In the genomic region with DNA sequence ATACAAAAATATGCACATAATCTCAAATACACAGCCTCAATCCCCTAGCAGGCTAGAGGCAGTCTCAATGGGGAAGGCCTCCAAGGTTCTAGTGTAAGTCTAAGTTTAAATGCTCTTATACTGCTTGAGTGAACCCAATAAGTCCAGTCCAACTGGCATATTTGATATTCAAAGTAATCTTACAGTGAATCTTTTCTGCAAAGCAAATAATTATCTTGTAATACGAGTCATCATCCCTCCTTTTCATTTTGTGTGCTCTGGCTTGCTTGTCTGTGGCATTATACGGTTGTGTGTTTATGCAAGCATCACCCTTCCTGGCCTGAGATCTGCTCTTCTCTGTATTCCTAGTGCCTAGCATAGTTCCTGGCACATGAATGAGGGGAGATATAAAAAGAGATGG, we compare ENCODE assay signal across 28 cellular contexts.
"Had no signal": no experiment of that assay in that cellular context is flagged by ENCODE, and none has a peak within 500 bp of the region (broad histone marks: within the 10 kb centered on the region; RNA-seq: fewer than 3 reads in every experiment).

No MANE protein-coding gene starts in this region.

- H3K27ac ChIP-seq: PC-9, RWPE1, SJCRH30, SK-N-MC had no signal

- H3K36me3 ChIP-seq: MG63, SJCRH30 had no signal

- H2AFZ ChIP-seq: PC-9 had no signal

- ATAC-seq: Panc1, Right ventricle myocardium inferior, SK-N-SH treated with all-trans-retinoic acid at 6 μM for 48 hours, T-cell, T-helper 17 cell had no signal

- H3K4me1 ChIP-seq: SJCRH30 had no signal

- DNase-seq: KG1, MG63, MV-4-11, NCI-H1092, NCI-H1105, NCI-H1417 treated with DMSO at 0.1 percent for 48 hours, NCI-H1436 treated with DMSO at 0.1 percent for 48 hours, NCI-H1694 treated with DMSO at 0.1 percent for 48 hours, NCI-H187 treated with DMSO at 0.1 percent for 48 hours, NCI-H2029, NCI-H2081, NCI-H2171 treated with DMSO at 0.1 percent for 48 hours, NCI-H2227 treated with DMSO at 0.1 percent for 48 hours, NCI-H345, NCI-H446, NCI-H524 treated with DMSO at 0.1 percent for 48 hours, NCI-H774, PC-9, SHP77, SIG-M5, SJCRH30, T-cell, T-helper 17 cell had no signal

- H3K4me2 ChIP-seq: PC-9 had no signal

- H3K4me3 ChIP-seq: MG63, PC-9, SJCRH30, SK-N-MC had no signal

- H3K9me3 ChIP-seq: MG63, SJCRH30 had no signal
